ENCODE assay signal across 6 cellular contexts in genomic region chr6:31864123-31864562, GRCh38. TPM values are rescaled to one million over a fixed set of nuclear protein-coding genes. Genes with fewer than 3 reads are reported as not detected.
DNase-seq lines count a peak whose midpoint lies in the region; ATAC-seq and TF ChIP-seq lines count a peak whose summit lies in the region.
"Not testable (repeated sequence)": the region's sequence is repeated elsewhere in the genome, so short reads cannot be mapped to it uniquely, and the experiment has no call there.

No MANE protein-coding gene starts in this region.

- TF ChIP-seq EP300 in esophagus muscularis mucosa (IDR thresholded peaks at IDR 0.05), result not testable (repeated sequence)

- ATAC-seq in stimulated activated memory B cell treated with anti-CD40 and anti-IgM and Interleukin-4, amounts not matched to agents 10 μg/mL and 1 μg/mL and 100 μg/mL, for 72 hours, result not testable (repeated sequence)

- CTCF ChIA-PET in activated naive CD4-positive, alpha-beta T cell treated with anti-CD3 and anti-CD28 coated beads, Interleukin-2, amount 10 ng/mL, durations not matched to agents 7 days and 5 days (lab: Charles Lee), result interaction anchor here (1.4 kb wide), 2 partner anchors 33 to 87 kb away, joined by 3 to 5 read pairs; partner anchors contain the start of gene EHMT2

- H3K4me1 Mint-ChIP-seq in CD14-positive monocyte, result peaks cover 23% of the 10 kb centered on the region
- H3K4me1 Mint-ChIP-seq in activated naive CD4-positive, alpha-beta T cell treated with anti-CD3 and anti-CD28 coated beads, Interleukin-2, amount 10 ng/mL, durations not matched to agents 7 days and 5 days, result peaks cover 28% of the 10 kb centered on the region
- peaks cover 28% of the 10 kb centered on the region for H3K4me1 Mint-ChIP-seq in stimulated activated memory B cell treated with anti-CD40 and anti-IgM and Interleukin-4, amounts not matched to agents 10 μg/mL and 1 μg/mL and 100 μg/mL, for 72 hours

- TF ChIP-seq CTCF in CD14-positive monocyte (IDR thresholded peaks at IDR 0.05), result peak; percentile 2
- not testable (repeated sequence) for TF ChIP-seq CTCF in esophagus muscularis mucosa (IDR thresholded peaks at IDR 0.05)

- H3K4me3 ChIP-seq in NT2/D1 (ENCODE audit: insufficient read length, low read depth) (peak overlapping the region; percentile 53), esophagus muscularis mucosa (peak overlapping the region; percentile 76 to 92 (median 84)), mononuclear cell (ENCODE audit: low read length) (peak overlapping the region; percentile 54)

- H3K9me3 Mint-ChIP-seq in CD14-positive monocyte; activated naive CD4-positive, alpha-beta T cell treated with anti-CD3 and anti-CD28 coated beads, Interleukin-2, amount 10 ng/mL, durations not matched to agents 7 days and 5 days; stimulated activated memory B cell treated with anti-CD40 and anti-IgM and Interleukin-4, amounts not matched to agents 10 μg/mL and 1 μg/mL and 100 μg/mL, for 72 hours: not testable (repeated sequence)

- H3K4me3 Mint-ChIP-seq in CD14-positive monocyte, result peak overlapping the region; percentile 94 to 97
- H3K4me3 Mint-ChIP-seq in activated naive CD4-positive, alpha-beta T cell treated with anti-CD3 and anti-CD28 coated beads, Interleukin-2, amount 10 ng/mL, durations not matched to agents 7 days and 5 days, result peak overlapping the region; percentile 88
- H3K4me3 Mint-ChIP-seq in stimulated activated memory B cell treated with anti-CD40 and anti-IgM and Interleukin-4, amounts not matched to agents 10 μg/mL and 1 μg/mL and 100 μg/mL, for 72 hours, result peak overlapping the region; percentile 96

- H3K27ac ChIP-seq in esophagus muscularis mucosa (replicated peaks in 1 of 4), result peak overlapping the region; percentile 89 to 95 (median 92)

- H3K27me3 ChIP-seq in NT2/D1 (ENCODE audit: insufficient read depth, insufficient read length); esophagus muscularis mucosa; mononuclear cell (ENCODE audit: insufficient read depth, low read length): not testable (repeated sequence)

- TF ChIP-seq POLR2A in esophagus muscularis mucosa (IDR thresholded peaks at IDR 0.05; ENCODE audit: low read depth), result not testable (repeated sequence)

- WGBS in esophagus muscularis mucosa, result 12% methylated on average over 11 of the region's 16 CpGs

- H3K4me1 ChIP-seq in NT2/D1 (ENCODE audit: insufficient read depth, insufficient read length), result not testable (repeated sequence)
- H3K4me1 ChIP-seq in esophagus muscularis mucosa (peaks cover 20 to 35% (median 27%) of the 10 kb centered on the region in 4 donors), mononuclear cell (ENCODE audit: insufficient read depth, low read length) (peaks cover 29% of the 10 kb centered on the region)

- not testable (repeated sequence) for H3K27me3 Mint-ChIP-seq in CD14-positive monocyte (ENCODE audit: low read depth in 3 of 3); stimulated activated memory B cell treated with anti-CD40 and anti-IgM and Interleukin-4, amounts not matched to agents 10 μg/mL and 1 μg/mL and 100 μg/mL, for 72 hours
- peaks cover 18% of the 10 kb centered on the region for H3K27me3 Mint-ChIP-seq in activated naive CD4-positive, alpha-beta T cell treated with anti-CD3 and anti-CD28 coated beads, Interleukin-2, amount 10 ng/mL, durations not matched to agents 7 days and 5 days

- DNase-seq in CD14-positive monocyte (ENCODE audit: low spot score); NT2/D1 (ENCODE audit: low read depth, low spot score); activated naive CD4-positive, alpha-beta T cell treated with anti-CD3 and anti-CD28 coated beads, Interleukin-2, amount 10 ng/mL, durations not matched to agents 7 days and 5 days; esophagus muscularis mucosa (ENCODE audit: extremely low spot score): not testable (repeated sequence)

- H3K9me3 ChIP-seq in NT2/D1 (ENCODE audit: insufficient read depth, low read length); esophagus muscularis mucosa; mononuclear cell (ENCODE audit: low read depth, low read length): not testable (repeated sequence)

- peak overlapping the region in 6 of 7 donors; percentile 93 to 98 (median 96) for H3K27ac Mint-ChIP-seq in CD14-positive monocyte
- peak overlapping the region; percentile 87 for H3K27ac Mint-ChIP-seq in activated naive CD4-positive, alpha-beta T cell treated with anti-CD3 and anti-CD28 coated beads, Interleukin-2, amount 10 ng/mL, durations not matched to agents 7 days and 5 days
- peak overlapping the region; percentile 91 for H3K27ac Mint-ChIP-seq in stimulated activated memory B cell treated with anti-CD40 and anti-IgM and Interleukin-4, amounts not matched to agents 10 μg/mL and 1 μg/mL and 100 μg/mL, for 72 hours

- peaks cover 18 to 24% of the 10 kb centered on the region in 2 donors for H3K36me3 Mint-ChIP-seq in CD14-positive monocyte
- not testable (repeated sequence) for H3K36me3 Mint-ChIP-seq in activated naive CD4-positive, alpha-beta T cell treated with anti-CD3 and anti-CD28 coated beads, Interleukin-2, amount 10 ng/mL, durations not matched to agents 7 days and 5 days
- H3K36me3 Mint-ChIP-seq in stimulated activated memory B cell treated with anti-CD40 and anti-IgM and Interleukin-4, amounts not matched to agents 10 μg/mL and 1 μg/mL and 100 μg/mL, for 72 hours, result peaks cover 17% of the 10 kb centered on the region

- H3K9ac ChIP-seq in NT2/D1 (ENCODE audit: insufficient read length, low read depth), result peak overlapping the region; percentile 16

- peaks cover 20% of the 10 kb centered on the region for H3K36me3 ChIP-seq in NT2/D1 (ENCODE audit: insufficient read depth, insufficient read length, low read length)
- peaks cover 9 to 21% (median 20%) of the 10 kb centered on the region in 4 donors for H3K36me3 ChIP-seq in esophagus muscularis mucosa

- intact Hi-C loops in CD14-positive monocyte (cut with micrococcal nuclease), result loop anchor here (5.0 to 10.0 kb wide), 2 partner anchors 33 to 319 kb away; partner anchors contain the start of genes ATP6V1G2 (in 1 of the 2), DDX39B (in 1 of the 2), EHMT2 (in 1 of the 2) and NFKBIL1 (in 1 of the 2)
- intact Hi-C loops in esophagus muscularis mucosa (cut with DNase I), result loop anchor here (10.0 kb wide), 1 partner anchor 179 kb away; the partner anchor contains the start of gene LY6G5C

RNA-seq across cellular contexts. Expression of gene NEU1, which starts 1.5 kb away (rescaled TPM):
- polyA plus RNA-seq in CD14-positive monocyte, result 10 to 100 TPM; 81.8 to 89.5 TPM
- total RNA-seq in esophagus muscularis mucosa (10 to 100 TPM; 24.9 to 39.6 (median 34.9) TPM), mononuclear cell (19.4 TPM)

RNA-seq across cellular contexts. Expression of gene SLC44A4, which starts 14.7 kb away (rescaled TPM):
- polyA plus RNA-seq in CD14-positive monocyte, result under 1 TPM in 1 of 2 donors, not detected in 1; 0.09 TPM
- total RNA-seq in esophagus muscularis mucosa, result under 1 TPM in 2 of 4 donors, not detected in 2; 0.19 to 0.80 TPM
- 0.10 TPM for total RNA-seq in mononuclear cell

RNA-seq across cellular contexts. Expression of gene EHMT2, which starts 33.4 kb away (rescaled TPM):
- polyA plus RNA-seq in CD14-positive monocyte, result 10 to 100 TPM in 1 of 2 donors, 1 to 10 TPM in 1; 9.9 to 16.0 TPM
- total RNA-seq in esophagus muscularis mucosa (10 to 100 TPM; 25.7 to 48.4 (median 38.1) TPM), mononuclear cell (14.4 TPM)

RNA-seq across cellular contexts. Expression of gene HSPA1B, which starts 36.6 kb away (rescaled TPM):
- polyA plus RNA-seq in CD14-positive monocyte, result 1 to 10 TPM; 3.4 to 4.8 TPM
- total RNA-seq in esophagus muscularis mucosa (100 to 1,000 TPM; 120 to 315 (median 274) TPM), mononuclear cell (13.3 TPM)

RNA-seq across cellular contexts. Expression of gene ZBTB12, which starts 37.7 kb away (rescaled TPM):
- polyA plus RNA-seq in CD14-positive monocyte, result not detected
- total RNA-seq in esophagus muscularis mucosa (1 to 10 TPM in 3 of 4 donors, under 1 TPM in 1; 0.66 to 2.5 (median 1.6) TPM), mononuclear cell (0.21 TPM)
